Comparison of ENCODE assay signal across 17 cellular contexts in genomic region chr20:59564171-59564570, GRCh38. TPM values are rescaled to one million over a fixed set of nuclear protein-coding genes. Genes with fewer than 3 reads are reported as not detected.
"Had no signal": no experiment of that assay in that cellular context is flagged by ENCODE, and none has a peak within 500 bp of the region (broad histone marks: within the 10 kb centered on the region; RNA-seq: fewer than 3 reads in every experiment).

No MANE protein-coding gene starts in this region.

- ATAC-seq: activated CD4-positive, alpha-beta T cell treated with anti-CD3 and anti-CD28 coated beads for 36 hours; body of pancreas; foreskin keratinocyte; left lung; stimulated activated naive B cell treated with anti-CD40 and anti-IgM and Interleukin-4, amounts not matched to agents 10 μg/mL and 1 μg/mL and 100 μg/mL, for 72 hours; WTC11 had no signal

- DNase-seq: activated CD4-positive, alpha-beta T cell treated with anti-CD3 and anti-CD28 coated beads for 36 hours; activated CD4-positive, alpha-beta T cell treated with anti-CD3 and anti-CD28 coated beads, Interleukin-2, amount 50 U/mL, for 48 hours; activated naive CD4-positive, alpha-beta T cell; activated T-cell treated with anti-CD3 and anti-CD28 coated beads for 4 hours; dorsolateral prefrontal cortex; foreskin keratinocyte; hypothalamus; left lung; nephron progenitor cell; nucleus accumbens; retina; stimulated activated naive B cell treated with anti-CD40 and anti-IgM and Interleukin-4, amounts not matched to agents 10 μg/mL and 1 μg/mL and 100 μg/mL, for 72 hours had no signal

RNA-seq across cellular contexts. Expression of gene PHACTR3, which starts 40.2 kb away (rescaled TPM):
- total RNA-seq: activated CD4-positive, alpha-beta T cell treated with anti-CD3 and anti-CD28 coated beads for 36 hours; activated T-helper 1 cell treated with anti-CD3 and anti-CD28 coated beads, Interleukin-12 subunit alpha, Interleukin-12 subunit beta, Interleukin-2, Interleukin-4 antibody, amounts not matched to agents 30 ng/mL and 10 ng/mL and 1 ng/mL, durations not matched to agents 14 hours and 24 hours and 36 hours; fibroblast of lung; myocyte had no signal
